Comparison of ENCODE assay signal across 1 cellular context in the genomic region with DNA sequence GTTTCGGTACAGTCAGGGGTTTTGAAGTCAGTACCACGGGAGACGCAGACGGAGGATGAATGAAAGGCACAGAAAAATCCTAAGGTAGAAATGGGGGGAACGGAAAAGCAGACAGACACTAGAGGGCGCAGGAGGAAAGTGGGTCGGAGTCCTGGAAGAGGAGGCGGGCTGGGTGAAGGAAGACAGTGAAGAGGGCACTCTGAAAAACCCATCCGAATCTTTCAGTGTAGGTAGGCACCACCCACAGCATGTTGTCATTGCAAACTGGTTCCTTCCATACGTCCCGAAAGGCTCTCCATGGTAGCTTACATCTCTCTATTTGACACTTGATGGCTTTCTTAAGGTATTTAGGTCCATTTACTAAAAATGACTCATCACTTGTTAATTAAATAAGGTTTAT.
TF ChIP-seq lines count a peak whose summit lies in the region.

No MANE protein-coding gene starts in this region.

TF ChIP-seq in HepG2, 621 proteins besides CTCF, POLR2A, EP300 and RAD21 (continued from another document):
- TF ChIP-seq, protein P1, sequence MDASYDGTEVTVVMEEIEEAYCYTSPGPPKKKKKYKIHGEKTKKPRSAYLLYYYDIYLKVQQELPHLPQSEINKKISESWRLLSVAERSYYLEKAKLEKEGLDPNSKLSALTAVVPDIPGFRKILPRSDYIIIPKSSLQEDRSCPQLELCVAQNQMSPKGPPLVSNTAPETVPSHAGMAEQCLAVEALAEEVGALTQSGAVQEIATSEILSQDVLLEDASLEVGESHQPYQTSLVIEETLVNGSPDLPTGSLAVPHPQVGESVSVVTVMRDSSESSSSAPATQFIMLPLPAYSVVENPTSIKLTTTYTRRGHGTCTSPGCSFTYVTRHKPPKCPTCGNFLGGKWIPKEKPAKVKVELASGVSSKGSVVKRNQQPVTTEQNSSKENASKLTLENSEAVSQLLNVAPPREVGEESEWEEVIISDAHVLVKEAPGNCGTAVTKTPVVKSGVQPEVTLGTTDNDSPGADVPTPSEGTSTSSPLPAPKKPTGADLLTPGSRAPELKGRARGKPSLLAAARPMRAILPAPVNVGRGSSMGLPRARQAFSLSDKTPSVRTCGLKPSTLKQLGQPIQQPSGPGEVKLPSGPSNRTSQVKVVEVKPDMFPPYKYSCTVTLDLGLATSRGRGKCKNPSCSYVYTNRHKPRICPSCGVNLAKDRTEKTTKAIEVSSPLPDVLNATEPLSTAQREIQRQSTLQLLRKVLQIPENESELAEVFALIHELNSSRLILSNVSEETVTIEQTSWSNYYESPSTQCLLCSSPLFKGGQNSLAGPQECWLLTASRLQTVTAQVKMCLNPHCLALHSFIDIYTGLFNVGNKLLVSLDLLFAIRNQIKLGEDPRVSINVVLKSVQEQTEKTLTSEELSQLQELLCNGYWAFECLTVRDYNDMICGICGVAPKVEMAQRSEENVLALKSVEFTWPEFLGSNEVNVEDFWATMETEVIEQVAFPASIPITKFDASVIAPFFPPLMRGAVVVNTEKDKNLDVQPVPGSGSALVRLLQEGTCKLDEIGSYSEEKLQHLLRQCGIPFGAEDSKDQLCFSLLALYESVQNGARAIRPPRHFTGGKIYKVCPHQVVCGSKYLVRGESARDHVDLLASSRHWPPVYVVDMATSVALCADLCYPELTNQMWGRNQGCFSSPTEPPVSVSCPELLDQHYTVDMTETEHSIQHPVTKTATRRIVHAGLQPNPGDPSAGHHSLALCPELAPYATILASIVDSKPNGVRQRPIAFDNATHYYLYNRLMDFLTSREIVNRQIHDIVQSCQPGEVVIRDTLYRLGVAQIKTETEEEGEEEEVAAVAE (CRISPR knock-in tag; IDR thresholded peaks at IDR 0.05; ENCODE audit: borderline replicate concordance), result no peak
- TF ChIP-seq ZNF503 (CRISPR knock-in tag; IDR thresholded peaks at IDR 0.05) (no peak), FLYWCH1 (CRISPR knock-in tag; IDR thresholded peaks at IDR 0.05) (no peak), REST (IDR thresholded peaks at IDR 0.05; ENCODE audit: borderline replicate concordance in 1 of 2, low read depth in 1 of 2, low read length in 2 of 2) (no peak), ZNF570 (CRISPR knock-in tag; IDR thresholded peaks at IDR 0.05; ENCODE audit: borderline replicate concordance) (no peak)
